Comparison of ENCODE assay signal across 1 cellular context in the genomic region with DNA sequence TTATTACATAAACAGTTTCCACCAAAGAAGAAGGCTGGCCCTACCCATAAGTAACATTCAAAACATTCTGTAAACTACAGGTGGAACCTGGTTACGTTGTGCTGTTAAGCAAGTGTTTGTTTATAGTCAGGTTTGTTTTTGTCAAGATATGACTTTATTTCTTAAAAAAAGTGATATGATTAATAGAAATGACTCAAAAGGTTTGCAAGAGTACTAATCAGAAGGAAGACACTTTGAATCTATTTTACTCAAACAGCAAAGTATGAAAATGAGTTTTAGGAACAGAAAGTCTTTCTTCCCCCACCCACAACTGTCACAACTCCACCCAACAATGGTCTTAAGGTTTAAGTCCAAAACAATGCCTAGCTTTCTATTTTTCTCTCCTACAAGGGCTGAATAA.
TF ChIP-seq lines count a peak whose summit lies in the region.

No MANE protein-coding gene starts in this region.

TF ChIP-seq in GM12878, 131 proteins besides CTCF, POLR2A, EP300 and RAD21 (continued from another document):
- TF ChIP-seq, protein P1, sequence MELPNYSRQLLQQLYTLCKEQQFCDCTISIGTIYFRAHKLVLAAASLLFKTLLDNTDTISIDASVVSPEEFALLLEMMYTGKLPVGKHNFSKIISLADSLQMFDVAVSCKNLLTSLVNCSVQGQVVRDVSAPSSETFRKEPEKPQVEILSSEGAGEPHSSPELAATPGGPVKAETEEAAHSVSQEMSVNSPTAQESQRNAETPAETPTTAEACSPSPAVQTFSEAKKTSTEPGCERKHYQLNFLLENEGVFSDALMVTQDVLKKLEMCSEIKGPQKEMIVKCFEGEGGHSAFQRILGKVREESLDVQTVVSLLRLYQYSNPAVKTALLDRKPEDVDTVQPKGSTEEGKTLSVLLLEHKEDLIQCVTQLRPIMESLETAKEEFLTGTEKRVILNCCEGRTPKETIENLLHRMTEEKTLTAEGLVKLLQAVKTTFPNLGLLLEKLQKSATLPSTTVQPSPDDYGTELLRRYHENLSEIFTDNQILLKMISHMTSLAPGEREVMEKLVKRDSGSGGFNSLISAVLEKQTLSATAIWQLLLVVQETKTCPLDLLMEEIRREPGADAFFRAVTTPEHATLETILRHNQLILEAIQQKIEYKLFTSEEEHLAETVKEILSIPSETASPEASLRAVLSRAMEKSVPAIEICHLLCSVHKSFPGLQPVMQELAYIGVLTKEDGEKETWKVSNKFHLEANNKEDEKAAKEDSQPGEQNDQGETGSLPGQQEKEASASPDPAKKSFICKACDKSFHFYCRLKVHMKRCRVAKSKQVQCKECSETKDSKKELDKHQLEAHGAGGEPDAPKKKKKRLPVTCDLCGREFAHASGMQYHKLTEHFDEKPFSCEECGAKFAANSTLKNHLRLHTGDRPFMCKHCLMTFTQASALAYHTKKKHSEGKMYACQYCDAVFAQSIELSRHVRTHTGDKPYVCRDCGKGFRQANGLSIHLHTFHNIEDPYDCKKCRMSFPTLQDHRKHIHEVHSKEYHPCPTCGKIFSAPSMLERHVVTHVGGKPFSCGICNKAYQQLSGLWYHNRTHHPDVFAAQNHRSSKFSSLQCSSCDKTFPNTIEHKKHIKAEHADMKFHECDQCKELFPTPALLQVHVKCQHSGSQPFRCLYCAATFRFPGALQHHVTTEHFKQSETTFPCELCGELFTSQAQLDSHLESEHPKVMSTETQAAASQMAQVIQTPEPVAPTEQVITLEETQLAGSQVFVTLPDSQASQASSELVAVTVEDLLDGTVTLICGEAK (IDR thresholded peaks at IDR 0.05; ENCODE audit: borderline replicate concordance): no peak
- 0 out of 2 replicates have a peak, but pooled peaks have one; percentile 46 for TF ChIP-seq IRF4 (IDR thresholded peaks at IDR 0.05; ENCODE audit: low read depth, low read length)
- TF ChIP-seq, protein P2, sequence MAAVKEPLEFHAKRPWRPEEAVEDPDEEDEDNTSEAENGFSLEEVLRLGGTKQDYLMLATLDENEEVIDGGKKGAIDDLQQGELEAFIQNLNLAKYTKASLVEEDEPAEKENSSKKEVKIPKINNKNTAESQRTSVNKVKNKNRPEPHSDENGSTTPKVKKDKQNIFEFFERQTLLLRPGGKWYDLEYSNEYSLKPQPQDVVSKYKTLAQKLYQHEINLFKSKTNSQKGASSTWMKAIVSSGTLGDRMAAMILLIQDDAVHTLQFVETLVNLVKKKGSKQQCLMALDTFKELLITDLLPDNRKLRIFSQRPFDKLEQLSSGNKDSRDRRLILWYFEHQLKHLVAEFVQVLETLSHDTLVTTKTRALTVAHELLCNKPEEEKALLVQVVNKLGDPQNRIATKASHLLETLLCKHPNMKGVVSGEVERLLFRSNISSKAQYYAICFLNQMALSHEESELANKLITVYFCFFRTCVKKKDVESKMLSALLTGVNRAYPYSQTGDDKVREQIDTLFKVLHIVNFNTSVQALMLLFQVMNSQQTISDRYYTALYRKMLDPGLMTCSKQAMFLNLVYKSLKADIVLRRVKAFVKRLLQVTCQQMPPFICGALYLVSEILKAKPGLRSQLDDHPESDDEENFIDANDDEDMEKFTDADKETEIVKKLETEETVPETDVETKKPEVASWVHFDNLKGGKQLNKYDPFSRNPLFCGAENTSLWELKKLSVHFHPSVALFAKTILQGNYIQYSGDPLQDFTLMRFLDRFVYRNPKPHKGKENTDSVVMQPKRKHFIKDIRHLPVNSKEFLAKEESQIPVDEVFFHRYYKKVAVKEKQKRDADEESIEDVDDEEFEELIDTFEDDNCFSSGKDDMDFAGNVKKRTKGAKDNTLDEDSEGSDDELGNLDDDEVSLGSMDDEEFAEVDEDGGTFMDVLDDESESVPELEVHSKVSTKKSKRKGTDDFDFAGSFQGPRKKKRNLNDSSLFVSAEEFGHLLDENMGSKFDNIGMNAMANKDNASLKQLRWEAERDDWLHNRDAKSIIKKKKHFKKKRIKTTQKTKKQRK (IDR thresholded peaks at IDR 0.05; ENCODE audit: low read depth, low read length): no peak
- TF ChIP-seq MEF2A (IDR thresholded peaks at IDR 0.05; ENCODE audit: insufficient read depth, low read depth, low read length): peak; percentile 45; the same call in 1 of the 2 replicates
- TF ChIP-seq, protein P3, sequence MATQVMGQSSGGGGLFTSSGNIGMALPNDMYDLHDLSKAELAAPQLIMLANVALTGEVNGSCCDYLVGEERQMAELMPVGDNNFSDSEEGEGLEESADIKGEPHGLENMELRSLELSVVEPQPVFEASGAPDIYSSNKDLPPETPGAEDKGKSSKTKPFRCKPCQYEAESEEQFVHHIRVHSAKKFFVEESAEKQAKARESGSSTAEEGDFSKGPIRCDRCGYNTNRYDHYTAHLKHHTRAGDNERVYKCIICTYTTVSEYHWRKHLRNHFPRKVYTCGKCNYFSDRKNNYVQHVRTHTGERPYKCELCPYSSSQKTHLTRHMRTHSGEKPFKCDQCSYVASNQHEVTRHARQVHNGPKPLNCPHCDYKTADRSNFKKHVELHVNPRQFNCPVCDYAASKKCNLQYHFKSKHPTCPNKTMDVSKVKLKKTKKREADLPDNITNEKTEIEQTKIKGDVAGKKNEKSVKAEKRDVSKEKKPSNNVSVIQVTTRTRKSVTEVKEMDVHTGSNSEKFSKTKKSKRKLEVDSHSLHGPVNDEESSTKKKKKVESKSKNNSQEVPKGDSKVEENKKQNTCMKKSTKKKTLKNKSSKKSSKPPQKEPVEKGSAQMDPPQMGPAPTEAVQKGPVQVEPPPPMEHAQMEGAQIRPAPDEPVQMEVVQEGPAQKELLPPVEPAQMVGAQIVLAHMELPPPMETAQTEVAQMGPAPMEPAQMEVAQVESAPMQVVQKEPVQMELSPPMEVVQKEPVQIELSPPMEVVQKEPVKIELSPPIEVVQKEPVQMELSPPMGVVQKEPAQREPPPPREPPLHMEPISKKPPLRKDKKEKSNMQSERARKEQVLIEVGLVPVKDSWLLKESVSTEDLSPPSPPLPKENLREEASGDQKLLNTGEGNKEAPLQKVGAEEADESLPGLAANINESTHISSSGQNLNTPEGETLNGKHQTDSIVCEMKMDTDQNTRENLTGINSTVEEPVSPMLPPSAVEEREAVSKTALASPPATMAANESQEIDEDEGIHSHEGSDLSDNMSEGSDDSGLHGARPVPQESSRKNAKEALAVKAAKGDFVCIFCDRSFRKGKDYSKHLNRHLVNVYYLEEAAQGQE (IDR thresholded peaks at IDR 0.05; ENCODE audit: low read depth, low read length): no peak
- 0 out of 2 replicates have a peak, but pooled peaks have one; percentile 17 for TF ChIP-seq ATF7 (IDR thresholded peaks at IDR 0.05; ENCODE audit: low read depth)
- TF ChIP-seq TCF7 (IDR thresholded peaks at IDR 0.05; ENCODE audit: borderline replicate concordance): no peak
- TF ChIP-seq CREM (IDR thresholded peaks at IDR 0.05; ENCODE audit: low read depth): 0 out of 2 replicates have a peak, but pooled peaks have one; percentile 26
